In genomic region chr1:202398439-202398838, GRCh38 we compare ENCODE assay signal across 7 cellular contexts. TPM values are rescaled to one million over a fixed set of nuclear protein-coding genes. Genes with fewer than 3 reads are reported as not detected.
A peak's percentile ranks its signal among the peaks of the same experiment; 100 is the strongest.
DNase-seq lines count a peak whose midpoint lies in the region; ATAC-seq, FAIRE-seq and TF ChIP-seq lines count a peak whose summit lies in the region.
"Not testable (repeated sequence)": the region's sequence is repeated elsewhere in the genome, so short reads cannot be mapped to it uniquely, and the experiment has no call there.

No MANE protein-coding gene starts in this region.

- FAIRE-seq in H54 (lab: Jason Lieb, UNC) = peak; percentile 6

- ATAC-seq in T-helper 17 cell = not testable (repeated sequence)
- ATAC-seq in heart left ventricle (peak; percentile 57 to 65 (median 61)), left ventricle myocardium superior (peak; percentile 73), sciatic nerve (peak; percentile 48)

- TF ChIP-seq POLR2A in H54 (IDR thresholded peaks at IDR 0.05; ENCODE audit: low read depth, low read length); heart left ventricle (IDR thresholded peaks at IDR 0.05): not testable (repeated sequence)

- DNase-seq in H54 (ENCODE audit: insufficient read length, low spot score); T-helper 17 cell; heart left ventricle; left ventricle myocardium superior; sciatic nerve (ENCODE audit: low spot score): not testable (repeated sequence)
- DNase-seq in cerebellum (ENCODE audit: low spot score) = peak; percentile 58
- peak; percentile 37 for DNase-seq in midbrain (lab: John Stamatoyannopoulos, UW)

- WGBS in heart left ventricle, 4 donors = 74 to 86% (median 77%) methylated on average over 1 of the region's 1 CpG

- not testable (repeated sequence) for H3K27me3 ChIP-seq in heart left ventricle

- intact Hi-C loops in heart left ventricle (cut with DNase I); left ventricle myocardium superior (cut with micrococcal nuclease); sciatic nerve (cut with DNase I): not testable (repeated sequence)

- not testable (repeated sequence) for TF ChIP-seq CTCF in heart left ventricle (IDR thresholded peaks at IDR 0.05)

- H3K27ac Mint-ChIP-seq in T-helper 17 cell = peak overlapping the region; percentile 63

- H3K27ac ChIP-seq in heart left ventricle = peak overlapping the region in 3 of 12 donors; percentile 20 to 22 (median 22)

- H3K36me3 Mint-ChIP-seq in T-helper 17 cell (ENCODE audit: low read depth) = not testable (repeated sequence)

- H3K4me3 Mint-ChIP-seq in T-helper 17 cell = not testable (repeated sequence)

- H3K36me3 ChIP-seq in heart left ventricle = not testable (repeated sequence)

- H3K9me3 ChIP-seq in T-helper 17 cell (ENCODE audit: control insufficient read depth, low read length, poor library complexity, severe bottlenecking); heart left ventricle: not testable (repeated sequence)

- H3K4me3 ChIP-seq in heart left ventricle = not testable (repeated sequence)

- not testable (repeated sequence) for H3K27me3 Mint-ChIP-seq in T-helper 17 cell

- H3K4me1 Mint-ChIP-seq in T-helper 17 cell = peaks cover 23% of the 10 kb centered on the region

- peaks cover 0 to 44% (median 15%) of the 10 kb centered on the region in 12 donors for H3K4me1 ChIP-seq in heart left ventricle

RNA-seq across cellular contexts. Expression of gene PPP1R12B, which starts 49.9 kb away (rescaled TPM):
- total RNA-seq in T-helper 17 cell (10 to 100 TPM; 28.6 to 30.4 TPM), cerebellum (56.8 TPM), heart left ventricle (100 to 1,000 TPM; 368 to 972 (median 618) TPM), left ventricle myocardium superior (667 TPM), sciatic nerve (271 TPM)
- 100 to 1,000 TPM in 1 of 2 donors, 10 to 100 TPM in 1; 49.9 to 108 TPM for polyA plus RNA-seq in heart left ventricle

RNA-seq across cellular contexts. Expression of gene UBE2T, which starts 56.7 kb away (rescaled TPM):
- total RNA-seq in T-helper 17 cell (1 to 10 TPM; 1.6 to 2.4 TPM), cerebellum (20.1 TPM), heart left ventricle (10 to 100 TPM in 5 of 9 donors, 1 to 10 TPM in 4; 8.6 to 18.9 (median 10.7) TPM), left ventricle myocardium superior (13.0 TPM), sciatic nerve (0.45 TPM)
- 10 to 100 TPM in 1 of 2 donors, 1 to 10 TPM in 1; 6.9 to 47.8 TPM for polyA plus RNA-seq in heart left ventricle
